24 cellular contexts compared by ENCODE assay signal in genomic region chr15:41521614-41522013, GRCh38. TPM values are rescaled to one million over a fixed set of nuclear protein-coding genes. Genes with fewer than 3 reads are reported as not detected.
"Had no signal": no experiment of that assay in that cellular context is flagged by ENCODE, and none has a peak within 500 bp of the region (broad histone marks: within the 10 kb centered on the region; RNA-seq: fewer than 3 reads in every experiment).

No MANE protein-coding gene starts in this region.

- H3K9me3 ChIP-seq: body of pancreas, colonic mucosa, mucosa of descending colon, upper lobe of left lung, vagina had no signal

- H3K27ac ChIP-seq: body of pancreas, colonic mucosa, upper lobe of left lung, vagina had no signal

- H3K9me3 Mint-ChIP-seq: natural killer cell treated with Interleukin-12 subunit alpha and Interleukin-12 subunit beta and Interleukin-15 and Interleukin-18, amount 100 ng/mL, for 72 hours; stimulated activated naive CD8-positive, alpha-beta T cell treated with anti-CD3 and anti-CD28 coated beads, Interleukin-15, amount 100 ng/mL, for 72 hours had no signal

- H3K27ac Mint-ChIP-seq: activated CD4-positive, alpha-beta T cell treated with anti-CD3 and anti-CD28 coated beads for 36 hours; activated CD8-positive, alpha-beta memory T cell treated with anti-CD3 and anti-CD28 coated beads, Interleukin-2, amount 10 ng/mL, durations not matched to agents 7 days and 5 days; activated CD8-positive, alpha-beta T cell treated with anti-CD3 and anti-CD28 coated beads, Interleukin-2, amount 10 ng/mL, durations not matched to agents 7 days and 5 days; activated naive CD8-positive, alpha-beta T cell; natural killer cell treated with Interleukin-12 subunit alpha and Interleukin-12 subunit beta and Interleukin-15 and Interleukin-18, amount 100 ng/mL, for 72 hours; stimulated activated naive CD8-positive, alpha-beta T cell treated with anti-CD3 and anti-CD28 coated beads, Interleukin-15, amount 100 ng/mL, for 72 hours had no signal

- H3K4me1 Mint-ChIP-seq: activated CD4-positive, alpha-beta T cell treated with anti-CD3 and anti-CD28 coated beads for 36 hours; activated CD8-positive, alpha-beta memory T cell treated with anti-CD3 and anti-CD28 coated beads, Interleukin-2, amount 10 ng/mL, durations not matched to agents 7 days and 5 days; stimulated activated naive CD8-positive, alpha-beta T cell treated with anti-CD3 and anti-CD28 coated beads, Interleukin-15, amount 100 ng/mL, for 72 hours had no signal

- H3K4me3 ChIP-seq: body of pancreas, colonic mucosa, mucosa of descending colon, upper lobe of left lung, vagina had no signal

- H3K27me3 ChIP-seq: body of pancreas, colonic mucosa, upper lobe of left lung, vagina had no signal

- DNase-seq: activated CD4-positive, alpha-beta T cell treated with anti-CD3 and anti-CD28 coated beads for 36 hours; activated CD4-positive, CD25-positive, alpha-beta regulatory T cell; activated CD8-positive, alpha-beta memory T cell treated with anti-CD3 and anti-CD28 coated beads, Interleukin-2, amount 10 ng/mL, durations not matched to agents 7 days and 5 days; activated CD8-positive, alpha-beta T cell treated with anti-CD3 and anti-CD28 coated beads, Interleukin-2, amount 10 ng/mL, durations not matched to agents 7 days and 5 days; activated effector memory CD4-positive, alpha-beta T cell treated with Interleukin-2 at 50 U/mL for 16 hours; activated naive CD4-positive, alpha-beta T cell treated with Interleukin-2 at 50 U/mL for 16 hours; aorta; body of pancreas; cerebellar nuclear complex; colonic mucosa; effector CD8-positive, alpha-beta T cell; left ventricle myocardium superior; mucosa of descending colon; stimulated activated CD4-positive, alpha-beta T cell treated with anti-CD3 and anti-CD28 coated beads, Interleukin-4, amount 100 ng/mL, for 1 hour; stimulated activated naive CD8-positive, alpha-beta T cell treated with anti-CD3 and anti-CD28 coated beads, Interleukin-15, amount 100 ng/mL, for 72 hours; substantia nigra; T-helper 1 cell; upper lobe of left lung had no signal

- H3K4me3 Mint-ChIP-seq: activated CD4-positive, alpha-beta T cell treated with anti-CD3 and anti-CD28 coated beads for 36 hours; activated CD8-positive, alpha-beta memory T cell treated with anti-CD3 and anti-CD28 coated beads, Interleukin-2, amount 10 ng/mL, durations not matched to agents 7 days and 5 days; activated CD8-positive, alpha-beta T cell treated with anti-CD3 and anti-CD28 coated beads, Interleukin-2, amount 10 ng/mL, durations not matched to agents 7 days and 5 days; activated naive CD8-positive, alpha-beta T cell; natural killer cell treated with Interleukin-12 subunit alpha and Interleukin-12 subunit beta and Interleukin-15 and Interleukin-18, amount 100 ng/mL, for 72 hours; stimulated activated naive CD8-positive, alpha-beta T cell treated with anti-CD3 and anti-CD28 coated beads, Interleukin-15, amount 100 ng/mL, for 72 hours had no signal

- H3K4me1 ChIP-seq: body of pancreas, colonic mucosa, upper lobe of left lung, vagina had no signal

- ATAC-seq: activated CD4-positive, alpha-beta T cell treated with anti-CD3 and anti-CD28 coated beads for 36 hours; activated CD8-positive, alpha-beta memory T cell treated with anti-CD3 and anti-CD28 coated beads, Interleukin-2, amount 10 ng/mL, durations not matched to agents 7 days and 5 days; activated CD8-positive, alpha-beta T cell treated with anti-CD3 and anti-CD28 coated beads, Interleukin-2, amount 10 ng/mL, durations not matched to agents 7 days and 5 days; body of pancreas; left ventricle myocardium superior; mucosa of descending colon; natural killer cell treated with Interleukin-12 subunit alpha and Interleukin-12 subunit beta and Interleukin-15 and Interleukin-18, amount 100 ng/mL, for 72 hours; right cardiac atrium; stimulated activated naive CD8-positive, alpha-beta T cell treated with anti-CD3 and anti-CD28 coated beads, Interleukin-15, amount 100 ng/mL, for 72 hours had no signal

- H3K36me3 ChIP-seq: colonic mucosa had no signal

- H3K27me3 Mint-ChIP-seq: activated CD4-positive, alpha-beta T cell treated with anti-CD3 and anti-CD28 coated beads for 36 hours; activated CD8-positive, alpha-beta memory T cell treated with anti-CD3 and anti-CD28 coated beads, Interleukin-2, amount 10 ng/mL, durations not matched to agents 7 days and 5 days; activated naive CD8-positive, alpha-beta T cell; natural killer cell treated with Interleukin-12 subunit alpha and Interleukin-12 subunit beta and Interleukin-15 and Interleukin-18, amount 100 ng/mL, for 72 hours; stimulated activated naive CD8-positive, alpha-beta T cell treated with anti-CD3 and anti-CD28 coated beads, Interleukin-15, amount 100 ng/mL, for 72 hours had no signal

RNA-seq across cellular contexts. Expression of gene LTK, which starts 8.0 kb away (rescaled TPM):
- total RNA-seq: body of pancreas, frontal cortex, lung microvascular endothelial cell had no signal

RNA-seq across cellular contexts. Expression of gene ITPKA, which starts 27.9 kb away (rescaled TPM):
- total RNA-seq: vagina had no signal
